In the genomic region with DNA sequence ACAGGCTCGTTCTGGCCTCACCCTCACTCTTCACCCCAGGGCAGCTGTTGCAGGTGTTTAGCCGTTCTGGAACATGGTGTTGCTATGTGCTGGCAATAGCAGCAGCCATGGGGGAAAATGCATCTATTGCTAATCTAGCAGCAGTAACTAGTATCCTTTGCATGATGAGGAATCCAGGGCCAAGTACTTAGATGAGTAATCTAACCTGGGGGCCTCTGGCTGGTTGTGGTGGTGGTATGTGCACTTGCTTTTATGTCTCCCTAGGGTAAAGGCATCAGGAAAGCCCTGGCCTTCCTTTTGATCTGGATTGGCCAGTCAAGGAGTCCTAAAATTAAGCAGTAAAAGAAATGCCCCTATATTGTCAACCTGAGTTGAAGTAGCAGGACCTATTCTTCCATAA, we compare ENCODE assay signal across 19 cellular contexts.
DNase-seq lines count a peak whose midpoint lies in the region; ATAC-seq and TF ChIP-seq lines count a peak whose summit lies in the region.
"Had no signal": no experiment of that assay in that cellular context is flagged by ENCODE, and none has a peak within 500 bp of the region (broad histone marks: within the 10 kb centered on the region; RNA-seq: fewer than 3 reads in every experiment).

No MANE protein-coding gene starts in this region.

- peak overlapping the region; percentile 47 for H3K14ac ChIP-seq in neuronal stem cell (ENCODE audit: low read length)

- H3K36me3 ChIP-seq in neuronal stem cell (replicated peaks in 1 of 2; ENCODE audit: control insufficient read depth in 2 of 2, insufficient read depth in 2 of 2, low read length in 2 of 2) (no peaks in the 10 kb centered on the region), gastrocnemius medialis (no peaks in the 10 kb centered on the region)
- H3K36me3 ChIP-seq: BE2C; BLaER1 treated with 17β-estradiol and CSF1 and Interleukin-3, amounts not matched to agents 10 nM and 100 nM; HAP-1 had no signal

- H2AFZ ChIP-seq in neuronal stem cell (ENCODE audit: low read length): no peak overlapping the region

- no peaks in the 10 kb centered on the region for H3K9me3 ChIP-seq in neuronal stem cell (replicated peaks in 1 of 2; ENCODE audit: control insufficient read depth in 2 of 2, insufficient read depth in 1 of 2, low read depth in 1 of 2, low read length in 2 of 2)
- H3K9me3 ChIP-seq in gastrocnemius medialis: no peaks in the 10 kb centered on the region
- H3K9me3 ChIP-seq: A549; BE2C; BLaER1 treated with 17β-estradiol and CSF1 and Interleukin-3, amounts not matched to agents 10 nM and 100 nM; HAP-1 had no signal

- no peak for TF ChIP-seq CTCF in gastrocnemius medialis (IDR thresholded peaks at IDR 0.05 in 4 of 5, conservative IDR thresholded peaks at IDR 0.05 in 1 of 5)

- intact Hi-C loops in gastrocnemius medialis (cut with DNase I; ENCODE audit: low total_unique reads): no loop called here

- H3K27ac ChIP-seq in neuronal stem cell (replicated peaks; ENCODE audit: low read length) (no peak overlapping the region), gastrocnemius medialis (no peak overlapping the region)
- H3K27ac ChIP-seq: A549; BLaER1 treated with 17β-estradiol and CSF1 and Interleukin-3, amounts not matched to agents 10 nM and 100 nM had no signal

- no peak overlapping the region for H3K4me2 ChIP-seq in neuronal stem cell (ENCODE audit: insufficient read depth, low read length, poor library complexity, severe bottlenecking)
- H3K4me2 ChIP-seq: A549; BLaER1 treated with 17β-estradiol and CSF1 and Interleukin-3, amounts not matched to agents 10 nM and 100 nM had no signal

- H3K9ac ChIP-seq in neuronal stem cell (ENCODE audit: low read depth, low read length, poor library complexity): no peak overlapping the region
- H3K9ac ChIP-seq: BLaER1 treated with 17β-estradiol and CSF1 and Interleukin-3, amounts not matched to agents 10 nM and 100 nM had no signal

- no peak overlapping the region for H2BK5ac ChIP-seq in neuronal stem cell (ENCODE audit: low read length)

- no peak for ATAC-seq in gastrocnemius medialis
- ATAC-seq: A549 had no signal

- in situ Hi-C loops in gastrocnemius medialis (cut with MboI; ENCODE audit: low sequenced_read_pairs in 4 of 4): no loop called here

- no peak overlapping the region for H2AK5ac ChIP-seq in neuronal stem cell (ENCODE audit: low read depth, low read length)

- H2BK15ac ChIP-seq in neuronal stem cell (ENCODE audit: low read length): no peak overlapping the region

- no peak overlapping the region for H3K4ac ChIP-seq in neuronal stem cell (ENCODE audit: low read length)

- no peak overlapping the region for H2BK12ac ChIP-seq in neuronal stem cell (ENCODE audit: low read length)

- H3K23ac ChIP-seq in neuronal stem cell (ENCODE audit: low read depth, low read length, poor library complexity): no peak overlapping the region

- no peaks in the 10 kb centered on the region for H3K79me1 ChIP-seq in neuronal stem cell (ENCODE audit: low read depth, low read length)

- H3K18ac ChIP-seq in neuronal stem cell (ENCODE audit: low read length): no peak overlapping the region

- DNase-seq in ELF-1 (ENCODE audit: low read depth, low spot score): peak; percentile 50
- DNase-seq in iPS-NIHi7 (ENCODE audit: extremely low spot score): peak; percentile 11
- no peak for DNase-seq in neuronal stem cell (ENCODE audit: low spot score)
- DNase-seq in gastrocnemius medialis: no peak
- DNase-seq in NCI-H446 treated with DMSO at 0.1 percent for 48 hours (lab: John Stamatoyannopoulos, UW): no peak
- DNase-seq in SHP77 treated with DMSO at 0.1 percent for 48 hours (lab: John Stamatoyannopoulos, UW): no peak
- DNase-seq: 8988T; ACHN; AML-193; BE2C; CD4-positive, alpha-beta T cell; CD8-positive, alpha-beta memory T cell; DMS53; DMS79 treated with DMSO at 0.1 percent for 48 hours; GOT3; HFFc6 had no signal

- no peak for TF ChIP-seq POLR2A in gastrocnemius medialis (IDR thresholded peaks at IDR 0.05)

- H4K8ac ChIP-seq in neuronal stem cell (ENCODE audit: low read depth, low read length): no peak overlapping the region

- no peak overlapping the region for H4K91ac ChIP-seq in neuronal stem cell (ENCODE audit: low read depth, low read length, poor library complexity)

- H3K4me1 ChIP-seq in neuronal stem cell (ENCODE audit: control insufficient read depth in 2 of 2, insufficient read depth in 1 of 2, low read depth in 1 of 2, low read length in 2 of 2): no peaks in the 10 kb centered on the region
- H3K4me1 ChIP-seq in gastrocnemius medialis: no peaks in the 10 kb centered on the region
- H3K4me1 ChIP-seq: A549; BE2C; BLaER1 treated with 17β-estradiol and CSF1 and Interleukin-3, amounts not matched to agents 10 nM and 100 nM; HAP-1 had no signal

- no CpG with 5 or more reads among the region's 2 CpGs for WGBS in neuronal stem cell (ENCODE audit: extremely low coverage in 2 of 2, insufficient read length in 2 of 2, insufficient replicate concordance in 1 of 2), 2 donors

- no peak overlapping the region for H3K4me3 ChIP-seq in neuronal stem cell (ENCODE audit: low read length in 2 of 2)
- H3K4me3 ChIP-seq in gastrocnemius medialis: no peak overlapping the region
- H3K4me3 ChIP-seq: A549; BLaER1 treated with 17β-estradiol and CSF1 and Interleukin-3, amounts not matched to agents 10 nM and 100 nM; HAP-1 had no signal

- H2BK120ac ChIP-seq in neuronal stem cell (ENCODE audit: low read depth, low read length): no peak overlapping the region

- H3K27me3 ChIP-seq in neuronal stem cell (ENCODE audit: control insufficient read depth in 3 of 3, insufficient read depth in 3 of 3, low read depth in 1 of 3, low read length in 3 of 3): no peaks in the 10 kb centered on the region
- H3K27me3 ChIP-seq in gastrocnemius medialis: no peaks in the 10 kb centered on the region
- H3K27me3 ChIP-seq: BE2C; BLaER1 treated with 17β-estradiol and CSF1 and Interleukin-3, amounts not matched to agents 10 nM and 100 nM had no signal

Comparison
In these comparisons a context has a peak if more than half of its experiments do, and no peak if none do; other contexts are left out.
1. DNase-seq: peak in ELF-1 (single experiment) and iPS-NIHi7 (single experiment); none in neuronal stem cell (single experiment), gastrocnemius medialis (0 of 2), NCI-H446 treated with DMSO at 0.1 percent for 48 hours (single experiment) and SHP77 treated with DMSO at 0.1 percent for 48 hours (single experiment).